In the genomic region with DNA sequence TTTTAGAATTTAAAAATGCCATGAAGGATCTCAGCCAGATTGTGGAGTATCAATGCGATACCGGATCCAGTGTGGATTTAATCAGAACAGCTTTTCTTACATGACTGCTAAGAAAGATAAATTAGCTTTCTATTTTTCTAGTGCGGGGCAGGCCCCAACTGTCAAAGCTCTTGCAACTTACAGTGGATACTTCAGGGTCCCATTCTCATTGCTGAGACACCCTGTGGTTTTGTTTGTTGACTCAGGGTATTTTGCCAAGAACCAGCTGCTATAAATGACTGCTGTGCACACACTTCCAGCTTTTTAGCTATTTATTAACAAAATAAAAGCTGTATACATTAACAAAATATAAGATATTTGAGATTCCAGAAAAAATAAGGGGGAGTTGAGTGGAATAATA, we compare ENCODE assay signal across 11 cellular contexts.
DNase-seq lines count a peak whose midpoint lies in the region; ATAC-seq and TF ChIP-seq lines count a peak whose summit lies in the region.
"Had no signal": no experiment of that assay in that cellular context is flagged by ENCODE, and none has a peak within 500 bp of the region (broad histone marks: within the 10 kb centered on the region; RNA-seq: fewer than 3 reads in every experiment).

No MANE protein-coding gene starts in this region.

- TF ChIP-seq CTCF in fibroblast of lung (conservative IDR thresholded peaks at IDR 0.05 in 1 of 2, IDR thresholded peaks at IDR 0.05 in 1 of 2; ENCODE audit: low read depth in 1 of 2, low read length in 2 of 2) (no peak), upper lobe of right lung (IDR thresholded peaks at IDR 0.05) (no peak), gastroesophageal sphincter (IDR thresholded peaks at IDR 0.05) (no peak)

- H3K4me1 ChIP-seq in fibroblast of lung (ENCODE audit: control insufficient read depth, extremely low read depth, insufficient read depth, low read length) (no peaks in the 10 kb centered on the region), upper lobe of right lung (no peaks in the 10 kb centered on the region), gastroesophageal sphincter (no peaks in the 10 kb centered on the region)
- H3K4me1 ChIP-seq: right lobe of liver had no signal

- no peak for TF ChIP-seq POLR2A in gastroesophageal sphincter (IDR thresholded peaks at IDR 0.05)

- H3K79me2 ChIP-seq in fibroblast of lung (ENCODE audit: control insufficient read depth, insufficient read depth, low read length), result no peaks in the 10 kb centered on the region

- ATAC-seq in upper lobe of right lung (peak; percentile 40), GM19328 (IDR thresholded peaks at IDR 0.05; ENCODE audit: unreplicated experiment) (no peak), gastroesophageal sphincter (no peak)
- ATAC-seq: right lobe of liver had no signal

- WGBS in gastroesophageal sphincter (ENCODE audit: low coverage in 1 of 2), 2 donors, result 65 to 79% methylated on average over 3 of the region's 3 CpGs

- H2AFZ ChIP-seq in fibroblast of lung (ENCODE audit: low read length), result no peak overlapping the region

- DNase-seq in NCI-H1694 treated with DMSO at 0.1 percent for 48 hours (lab: John Stamatoyannopoulos, UW), result peak; percentile 18
- no peak for DNase-seq in NCI-H1694 (lab: John Stamatoyannopoulos, UW)
- peak; percentile 25 for DNase-seq in NCI-H510A treated with DMSO at 0.1 percent for 48 hours (lab: John Stamatoyannopoulos, UW)
- DNase-seq in fibroblast of lung (ENCODE audit: low read depth in 2 of 2), result peak; percentile 80 to 90
- DNase-seq in upper lobe of right lung, result no peak
- DNase-seq in NCI-H226, result no peak
- DNase-seq: activated CD4-positive, alpha-beta memory T cell treated with anti-CD3 and anti-CD28 coated beads for 36 hours; Karpas-422; right lobe of liver had no signal

- no peak overlapping the region for H3K27ac ChIP-seq in fibroblast of lung (ENCODE audit: insufficient read depth, low read length)
- H3K27ac ChIP-seq in upper lobe of right lung, result no peak overlapping the region
- no peak overlapping the region for H3K27ac ChIP-seq in gastroesophageal sphincter
- H3K27ac ChIP-seq: right lobe of liver had no signal

- no peaks in the 10 kb centered on the region for H4K20me1 ChIP-seq in fibroblast of lung (ENCODE audit: control insufficient read depth, extremely low read depth, insufficient read depth, low read length)

- H3K36me3 ChIP-seq in fibroblast of lung (ENCODE audit: control insufficient read depth, insufficient read depth, low read length) (peaks cover under 1% of the 10 kb centered on the region), upper lobe of right lung (no peaks in the 10 kb centered on the region), gastroesophageal sphincter (peaks cover 0 to 25% of the 10 kb centered on the region in 2 donors)
- H3K36me3 ChIP-seq: right lobe of liver had no signal

- no peaks in the 10 kb centered on the region for H3K27me3 ChIP-seq in fibroblast of lung (ENCODE audit: control insufficient read depth, insufficient read depth, low read length)
- no peaks in the 10 kb centered on the region for H3K27me3 ChIP-seq in upper lobe of right lung
- H3K27me3 ChIP-seq in gastroesophageal sphincter, result no peaks in the 10 kb centered on the region
- H3K27me3 ChIP-seq: right lobe of liver had no signal

- no peak overlapping the region for H3K4me2 ChIP-seq in fibroblast of lung (ENCODE audit: extremely low read depth, insufficient read depth, low read length)

- no peak for TF ChIP-seq EP300 in gastroesophageal sphincter (IDR thresholded peaks at IDR 0.05)

- H3K9ac ChIP-seq in fibroblast of lung (ENCODE audit: insufficient read depth, low read length), result no peak overlapping the region

- H3K9me3 ChIP-seq in fibroblast of lung (ENCODE audit: control insufficient read depth, insufficient read depth, low read depth, low read length) (no peaks in the 10 kb centered on the region), upper lobe of right lung (no peaks in the 10 kb centered on the region), gastroesophageal sphincter (no peaks in the 10 kb centered on the region)
- H3K9me3 ChIP-seq: right lobe of liver had no signal

- H3K4me3 ChIP-seq in fibroblast of lung (replicated peaks in 1 of 4; ENCODE audit: control extremely low read depth in 1 of 4, insufficient read depth in 1 of 4, low read depth in 3 of 4, low read length in 4 of 4), result no peak overlapping the region
- H3K4me3 ChIP-seq in upper lobe of right lung, result no peak overlapping the region
- H3K4me3 ChIP-seq in gastroesophageal sphincter, result no peak overlapping the region
- H3K4me3 ChIP-seq: right lobe of liver had no signal

- intact Hi-C loops in upper lobe of right lung (cut with DNase I), result loop anchor here (10.0 kb wide), 1 partner anchor 240 kb away; no protein-coding TSS in a partner anchor

Comparison
In these comparisons a context has a peak if more than half of its experiments do, and no peak if none do; other contexts are left out.
1. DNase-seq: peak in NCI-H1694 treated with DMSO at 0.1 percent for 48 hours (single experiment), NCI-H510A treated with DMSO at 0.1 percent for 48 hours (single experiment) and fibroblast of lung (2 of 2); none in NCI-H1694 (single experiment), upper lobe of right lung (single experiment) and NCI-H226 (single experiment).